In genomic region chr17:59649886-59650285, GRCh38 we compare ENCODE assay signal across 15 cellular contexts. TPM values are rescaled to one million over a fixed set of nuclear protein-coding genes. Genes with fewer than 3 reads are reported as not detected.
DNase-seq lines count a peak whose midpoint lies in the region; ATAC-seq and TF ChIP-seq lines count a peak whose summit lies in the region.
"Had no signal": no experiment of that assay in that cellular context is flagged by ENCODE, and none has a peak within 500 bp of the region (broad histone marks: within the 10 kb centered on the region; RNA-seq: fewer than 3 reads in every experiment).

No MANE protein-coding gene starts in this region.

- H3K9me3 ChIP-seq in PC-3 (ENCODE audit: low read length) (no peaks in the 10 kb centered on the region), neutrophil (no peaks in the 10 kb centered on the region), MG63 (peaks cover 20% of the 10 kb centered on the region), mesenchymal stem cell (ENCODE audit: control insufficient read depth, low read length) (peaks cover 7% of the 10 kb centered on the region)
- H3K9me3 ChIP-seq: Caco-2 had no signal

- CTCF ChIA-PET in PC-3 (lab: Charles Lee) = no interaction called here

- no peak overlapping the region for H2BK15ac ChIP-seq in mesenchymal stem cell (ENCODE audit: low read depth, poor library complexity, severe bottlenecking)

- no peak overlapping the region for H3K23ac ChIP-seq in mesenchymal stem cell (ENCODE audit: low read length in 2 of 2)

- intact Hi-C loops in PC-3 (cut with micrococcal nuclease) = no loop called here

- no peaks in the 10 kb centered on the region for H3K9me2 ChIP-seq in PC-3 (replicated peaks; ENCODE audit: low read length)

- peaks cover 8% of the 10 kb centered on the region for H3K79me1 ChIP-seq in mesenchymal stem cell (replicated peaks; ENCODE audit: low read length, poor library complexity, severe bottlenecking)

- H2AFZ ChIP-seq in PC-3 (ENCODE audit: low read length) = no peak overlapping the region
- H2AFZ ChIP-seq in mesenchymal stem cell (ENCODE audit: low read depth, low read length) = no peak overlapping the region
- H2AFZ ChIP-seq: GM23338 had no signal

- no peak overlapping the region for H4K8ac ChIP-seq in mesenchymal stem cell (ENCODE audit: low read length)

- no peak overlapping the region for H2BK5ac ChIP-seq in mesenchymal stem cell (ENCODE audit: low read depth, low read length, poor library complexity, severe bottlenecking)

- POLR2A ChIA-PET in PC-3 (lab: Charles Lee; ENCODE audit: unreplicated experiment) = interaction anchor here (0.7 kb wide), 1 partner anchor 18 kb away, joined by 5 read pairs; no protein-coding TSS in a partner anchor

- H3K27me3 ChIP-seq in PC-3 (ENCODE audit: low read length) (no peaks in the 10 kb centered on the region), neutrophil (no peaks in the 10 kb centered on the region), MG63 (no peaks in the 10 kb centered on the region), mesenchymal stem cell (ENCODE audit: control insufficient read depth in 1 of 2, insufficient read depth in 1 of 2, low read length in 2 of 2) (no peaks in the 10 kb centered on the region)
- H3K27me3 ChIP-seq: BLaER1 treated with 17β-estradiol and CSF1 and Interleukin-3, amounts not matched to agents 10 nM and 100 nM had no signal

- H4K91ac ChIP-seq in mesenchymal stem cell (ENCODE audit: low read length) = no peak overlapping the region

- H3K4me2 ChIP-seq in PC-3 (ENCODE audit: low read length) = no peak overlapping the region
- H3K4me2 ChIP-seq in mesenchymal stem cell (ENCODE audit: low read length, poor library complexity, severe bottlenecking) = no peak overlapping the region
- H3K4me2 ChIP-seq: BLaER1 treated with 17β-estradiol and CSF1 and Interleukin-3, amounts not matched to agents 10 nM and 100 nM; GM23338 had no signal

- H3F3A ChIP-seq in PC-3 (ENCODE audit: low read length, unreplicated experiment) = peaks cover 8% of the 10 kb centered on the region

- no peak overlapping the region for H2AK5ac ChIP-seq in mesenchymal stem cell (ENCODE audit: low read length, severe bottlenecking)

- no TSS peak for BruUV-seq in PC-3 (replicated peaks; lab: Mats Ljungman, UMichigan)

- no peak overlapping the region for H3K4ac ChIP-seq in mesenchymal stem cell (ENCODE audit: low read depth in 1 of 2, low read length in 2 of 2)

- H3K36me3 ChIP-seq in PC-3 (ENCODE audit: low read depth, low read length) = peaks cover 88% of the 10 kb centered on the region
- H3K36me3 ChIP-seq in neutrophil = peaks cover 91% of the 10 kb centered on the region
- H3K36me3 ChIP-seq in MG63 = peaks cover 98% of the 10 kb centered on the region
- peaks cover 19 to 98% of the 10 kb centered on the region in 2 experiments for H3K36me3 ChIP-seq in mesenchymal stem cell (ENCODE audit: control insufficient read depth in 1 of 2, insufficient read depth in 2 of 2, low read depth in 1 of 2, low read length in 2 of 2)

- peaks cover 69% of the 10 kb centered on the region for H4K20me1 ChIP-seq in PC-3 (ENCODE audit: low read length)

- H3K4me1 ChIP-seq in PC-3 (ENCODE audit: insufficient read depth, low read length) = peaks cover 23% of the 10 kb centered on the region
- H3K4me1 ChIP-seq in neutrophil (ENCODE audit: control insufficient read depth in 1 of 2, insufficient read depth in 1 of 2, low read depth in 1 of 2, low read length in 1 of 2) = no peaks in the 10 kb centered on the region
- H3K4me1 ChIP-seq in mesenchymal stem cell (ENCODE audit: control insufficient read depth, insufficient read depth, low read depth, low read length) = no peaks in the 10 kb centered on the region
- H3K4me1 ChIP-seq: Caco-2 had no signal

- no peak overlapping the region for H2BK120ac ChIP-seq in mesenchymal stem cell (ENCODE audit: low read depth, low read length)

- no peak overlapping the region for H3K14ac ChIP-seq in mesenchymal stem cell (ENCODE audit: low read length in 2 of 2)

- H3K79me2 ChIP-seq in PC-3 (ENCODE audit: low read length) = peaks cover 79% of the 10 kb centered on the region

- H3K4me3 ChIP-seq in PC-3 (ENCODE audit: low read length) (no peak overlapping the region), neutrophil (ENCODE audit: low read depth in 1 of 2, low read length in 1 of 2) (no peak overlapping the region), MG63 (no peak overlapping the region), mesenchymal stem cell (ENCODE audit: insufficient read depth in 1 of 2, low read depth in 1 of 2, low read length in 2 of 2) (no peak overlapping the region)
- H3K4me3 ChIP-seq: BLaER1 treated with 17β-estradiol and CSF1 and Interleukin-3, amounts not matched to agents 10 nM and 100 nM; GM23338 had no signal

- H2BK12ac ChIP-seq in mesenchymal stem cell (ENCODE audit: low read length in 2 of 2) = no peak overlapping the region

- H3K27ac ChIP-seq in PC-3 (ENCODE audit: low read length) (no peak overlapping the region), neutrophil (peak overlapping the region; percentile 35), mesenchymal stem cell (ENCODE audit: low read length, poor library complexity, severe bottlenecking) (no peak overlapping the region)
- H3K27ac ChIP-seq: BLaER1 treated with 17β-estradiol and CSF1 and Interleukin-3, amounts not matched to agents 10 nM and 100 nM had no signal

- ATAC-seq in PC-3 = peak; percentile 16
- ATAC-seq in HG02763 (IDR thresholded peaks at IDR 0.05; ENCODE audit: unreplicated experiment) = no peak
- ATAC-seq: GM23338 had no signal

- no peak overlapping the region for H3K18ac ChIP-seq in mesenchymal stem cell (ENCODE audit: low read depth in 1 of 2, low read length in 2 of 2)

- H3K9ac ChIP-seq in PC-3 (ENCODE audit: low read length) (no peak overlapping the region), mesenchymal stem cell (ENCODE audit: low read length) (no peak overlapping the region)

- TF ChIP-seq CTCF in PC-3 (conservative IDR thresholded peaks at IDR 0.05; ENCODE audit: low read depth, low read length) (no peak), neutrophil (IDR thresholded peaks at IDR 0.05) (no peak)

- DNase-seq in ELR (ENCODE audit: low read depth) = peak; percentile 55
- DNase-seq in PC-3 = no peak
- DNase-seq in NCI-H526 treated with DMSO at 0.1 percent for 48 hours (lab: John Stamatoyannopoulos, UW) = no peak
- no peak for DNase-seq in MG63
- no peak for DNase-seq in mesenchymal stem cell
- DNase-seq: AML-193; Caco-2; CD4-positive, CD25-positive, alpha-beta regulatory T cell; GDM1; HCEC 1CT; KG1 had no signal

RNA-seq across cellular contexts. Expression of gene CLTC, which starts 30.2 kb away (rescaled TPM):
- total RNA-seq in PC-3 (2014; rRNA removed) = 241 and 269 TPM in 2 replicates
- total RNA-seq in MG63 (2014; rRNA removed; shearing (Covaris generic); ENCODE audit: low replicate concordance) = 235 and 287 TPM in 2 replicates
- 198 TPM for polyA plus RNA-seq in mesenchymal stem cell (2013, experiment 1 of 2)
- 188 TPM for polyA plus RNA-seq in mesenchymal stem cell (2013, experiment 2 of 2)

RNA-seq across cellular contexts. Expression of gene PTRH2, which starts 57.3 kb away (rescaled TPM):
- 69.8 and 82.1 TPM in 2 replicates for total RNA-seq in PC-3 (2014; rRNA removed)
- 38.1 and 40.6 TPM in 2 replicates for total RNA-seq in MG63 (2014; rRNA removed; shearing (Covaris generic); ENCODE audit: low replicate concordance)
- polyA plus RNA-seq in mesenchymal stem cell (2013, experiment 1 of 2) = 31.8 TPM
- 32.0 TPM for polyA plus RNA-seq in mesenchymal stem cell (2013, experiment 2 of 2)

RNA-seq across cellular contexts. Expression of gene VMP1, which starts 57.6 kb away (rescaled TPM):
- total RNA-seq in PC-3 (2014; rRNA removed) = 237 and 277 TPM in 2 replicates
- total RNA-seq in MG63 (2014; rRNA removed; shearing (Covaris generic); ENCODE audit: low replicate concordance) = 161 and 190 TPM in 2 replicates
- polyA plus RNA-seq in mesenchymal stem cell (2013, experiment 1 of 2) = 116 TPM
- polyA plus RNA-seq in mesenchymal stem cell (2013, experiment 2 of 2) = 116 TPM
